ENCODE assay signal across 9 cellular contexts in genomic region chr16:85205747-85206471, GRCh38.
A peak's percentile ranks its signal among the peaks of the same experiment; 100 is the strongest.
DNase-seq lines count a peak whose midpoint lies in the region; ATAC-seq and TF ChIP-seq lines count a peak whose summit lies in the region.
"Had no signal": no experiment of that assay in that cellular context is flagged by ENCODE, and none has a peak within 500 bp of the region (broad histone marks: within the 10 kb centered on the region; RNA-seq: fewer than 3 reads in every experiment).

No MANE protein-coding gene starts in this region.

- H3K18ac ChIP-seq in trophoblast cell (ENCODE audit: low read length): peak overlapping the region; percentile 23

- H4K12ac ChIP-seq in trophoblast cell (ENCODE audit: low read depth, low read length): no peak overlapping the region

- peaks cover 3% of the 10 kb centered on the region; the same call in 1 of the 2 replicates for H4K20me1 ChIP-seq in GM23338 (replicated peaks; ENCODE audit: insufficient read depth)

- DNase-seq in GM23338 (ENCODE audit: low spot score): no peak
- DNase-seq in Panc1 (ENCODE audit: low read depth, low spot score): no peak
- peak; percentile 88 for DNase-seq in fibroblast of villous mesenchyme (ENCODE audit: low read depth)
- DNase-seq in trophoblast cell: peak; percentile 56 to 66
- DNase-seq in dorsolateral prefrontal cortex: no peak
- DNase-seq: effector CD8-positive, alpha-beta T cell had no signal

- intact Hi-C loops in Panc1 (cut with micrococcal nuclease; ENCODE audit: unreplicated experiment) (no loop called here), dorsolateral prefrontal cortex (cut with DNase I) (no loop called here)

- H3K4me3 ChIP-seq in GM23338 (no peak overlapping the region), Panc1 (ENCODE audit: low read depth in 2 of 2, low read length in 2 of 2) (no peak overlapping the region), fibroblast of villous mesenchyme (ENCODE audit: low read depth, low read length) (no peak overlapping the region), trophoblast cell (ENCODE audit: low read depth, low read length) (no peak overlapping the region), dorsolateral prefrontal cortex (no peak overlapping the region)

- in situ Hi-C loops in Panc1 (cut with HindIII; ENCODE audit: low pct_unique_long_range_greater_than_20kb, low sequenced_read_pairs): no loop called here

- H3K4me2 ChIP-seq in GM23338 (peak overlapping the region; percentile 43; the same call in 1 of the 2 replicates), trophoblast cell (ENCODE audit: low read length) (no peak overlapping the region)

- no peaks in the 10 kb centered on the region for H3F3A ChIP-seq in GM23338 (replicated peaks; ENCODE audit: low read depth)

- no peak overlapping the region for H3K4ac ChIP-seq in trophoblast cell (ENCODE audit: low read depth, low read length)

- H2BK12ac ChIP-seq in trophoblast cell (ENCODE audit: low read length): no peak overlapping the region

- no CpG with 5 or more reads among the region's 23 CpGs for WGBS in trophoblast cell (ENCODE audit: extremely low coverage, insufficient coverage, insufficient read length)

- H3K23ac ChIP-seq in trophoblast cell (ENCODE audit: low read length): no peak overlapping the region

- H3K79me1 ChIP-seq in trophoblast cell (ENCODE audit: low read length): peaks cover 15% of the 10 kb centered on the region

- H4K91ac ChIP-seq in trophoblast cell (ENCODE audit: low read depth, low read length): peak overlapping the region; percentile 18

- H3K27ac ChIP-seq in GM23338 (ENCODE audit: low read depth) (0 out of 2 replicates have a peak overlapping the region, but pooled peaks have one; percentile 66), Panc1 (ENCODE audit: low read length) (peak overlapping the region; percentile 44; the same call in 1 of the 2 replicates), trophoblast cell (ENCODE audit: low read depth, low read length) (no peak overlapping the region), dorsolateral prefrontal cortex (no peak overlapping the region)

- H2BK5ac ChIP-seq in trophoblast cell (ENCODE audit: low read depth, low read length, poor library complexity): peak overlapping the region; percentile 10

- H3K79me2 ChIP-seq in GM23338 (replicated peaks; ENCODE audit: insufficient read depth): peaks cover 53% of the 10 kb centered on the region
- H3K79me2 ChIP-seq in trophoblast cell (ENCODE audit: control insufficient read depth, insufficient read depth, low read length, poor library complexity): peaks cover 4% of the 10 kb centered on the region

- H3K36me3 ChIP-seq in GM23338 (ENCODE audit: insufficient read depth) (no peaks in the 10 kb centered on the region), Panc1 (ENCODE audit: control insufficient read depth, insufficient read depth, low read length) (no peaks in the 10 kb centered on the region), trophoblast cell (ENCODE audit: control insufficient read depth in 1 of 2, insufficient read depth in 2 of 2, low read length in 2 of 2) (peaks cover 3 to 5% of the 10 kb centered on the region in 2 experiments)

- no peak overlapping the region for H4K8ac ChIP-seq in trophoblast cell (ENCODE audit: low read depth, low read length)

- H2AFZ ChIP-seq in GM23338 (no peak overlapping the region), trophoblast cell (ENCODE audit: insufficient read depth, low read length, poor library complexity) (peak overlapping the region; percentile 13)

- TF ChIP-seq CTCF in GM23338 (conservative IDR thresholded peaks at IDR 0.05; ENCODE audit: low read depth in 2 of 2): no peak
- no peak for TF ChIP-seq CTCF in Panc1 (IDR thresholded peaks at IDR 0.05)
- TF ChIP-seq CTCF in fibroblast of villous mesenchyme (IDR thresholded peaks at IDR 0.05; ENCODE audit: insufficient read depth, low read depth, low read length): no peak
- no peak for TF ChIP-seq CTCF in dorsolateral prefrontal cortex (IDR thresholded peaks at IDR 0.05 in 54 of 56, conservative IDR thresholded peaks at IDR 0.05 in 2 of 56; ENCODE audit: low read depth in 1 of 56, partially characterized antibody in 56 of 56)

- CTCF ChIA-PET in Panc1 (lab: Charles Lee): no interaction called here

- peak overlapping the region; percentile 9 for H2BK120ac ChIP-seq in trophoblast cell (ENCODE audit: insufficient read depth, low read length, poor library complexity)

- H2AK5ac ChIP-seq in trophoblast cell (ENCODE audit: low read length): peak overlapping the region; percentile 6

- H3K4me1 Mint-ChIP-seq in GM23338: peaks cover 50% of the 10 kb centered on the region

- no peaks in the 10 kb centered on the region for H3K9me2 ChIP-seq in GM23338 (ENCODE audit: insufficient read depth)

- no TSS peak for BruUV-seq in Panc1 (replicated peaks; lab: Mats Ljungman, UMichigan)

- H3K9me3 Mint-ChIP-seq in GM23338: no peaks in the 10 kb centered on the region

- ATAC-seq in GM23338 (no peak), Panc1 (no peak), HG02763 (IDR thresholded peaks at IDR 0.05; ENCODE audit: unreplicated experiment) (no peak), HG03135 (IDR thresholded peaks at IDR 0.05; ENCODE audit: unreplicated experiment) (no peak), HG02610 (IDR thresholded peaks at IDR 0.05; ENCODE audit: unreplicated experiment) (no peak)

- no peak overlapping the region for H3K9ac ChIP-seq in trophoblast cell (ENCODE audit: low read length)

- peak overlapping the region; percentile 80 for H3K27ac Mint-ChIP-seq in GM23338

- H3K9me3 ChIP-seq in Panc1 (ENCODE audit: control insufficient read depth, insufficient read depth, low read depth, low read length) (no peaks in the 10 kb centered on the region), trophoblast cell (ENCODE audit: insufficient read depth, low read depth, low read length) (peaks cover 4% of the 10 kb centered on the region)

- no peaks in the 10 kb centered on the region; the same call in 2 of the 3 replicates for H3K36me3 Mint-ChIP-seq in GM23338 (ENCODE audit: low read depth)

- H3K14ac ChIP-seq in trophoblast cell (ENCODE audit: low read length): peak overlapping the region; percentile 53

- H3K27me3 ChIP-seq in GM23338 (ENCODE audit: insufficient read depth) (no peaks in the 10 kb centered on the region), Panc1 (ENCODE audit: control insufficient read depth, insufficient read depth, low read length) (no peaks in the 10 kb centered on the region), trophoblast cell (ENCODE audit: insufficient read depth, low read length) (no peaks in the 10 kb centered on the region), dorsolateral prefrontal cortex (peaks cover 0 to 16% (median 0%) of the 10 kb centered on the region in 45 donors)

- H3K4me3 Mint-ChIP-seq in GM23338: peak overlapping the region; percentile 46; the same call in 2 of the 3 replicates

- H3K27me3 Mint-ChIP-seq in GM23338 (ENCODE audit: insufficient read depth, low read depth, poor library complexity): peaks cover 2% of the 10 kb centered on the region

- POLR2A ChIA-PET in Panc1 (lab: Charles Lee): no interaction called here

- H3K4me1 ChIP-seq in GM23338 (ENCODE audit: insufficient read depth) (peaks cover 26% of the 10 kb centered on the region; the same call in 1 of the 2 replicates), Panc1 (ENCODE audit: control insufficient read depth, insufficient read depth, low read length) (peaks cover 21% of the 10 kb centered on the region), trophoblast cell (ENCODE audit: control insufficient read depth in 1 of 2, insufficient read depth in 2 of 2, low read length in 2 of 2) (peaks cover 19 to 22% of the 10 kb centered on the region in 2 experiments)

Comparison
In these comparisons a context has a peak if more than half of its experiments do, and no peak if none do; other contexts are left out.
1. DNase-seq: peak in fibroblast of villous mesenchyme (single experiment) and trophoblast cell (2 of 2); none in GM23338 (single experiment), Panc1 (single experiment) and dorsolateral prefrontal cortex (0 of 10).
2. H3K27ac ChIP-seq: peak in GM23338 (single experiment) and Panc1 (single experiment); none in trophoblast cell (single experiment) and dorsolateral prefrontal cortex (0 of 59).